In the genomic region with DNA sequence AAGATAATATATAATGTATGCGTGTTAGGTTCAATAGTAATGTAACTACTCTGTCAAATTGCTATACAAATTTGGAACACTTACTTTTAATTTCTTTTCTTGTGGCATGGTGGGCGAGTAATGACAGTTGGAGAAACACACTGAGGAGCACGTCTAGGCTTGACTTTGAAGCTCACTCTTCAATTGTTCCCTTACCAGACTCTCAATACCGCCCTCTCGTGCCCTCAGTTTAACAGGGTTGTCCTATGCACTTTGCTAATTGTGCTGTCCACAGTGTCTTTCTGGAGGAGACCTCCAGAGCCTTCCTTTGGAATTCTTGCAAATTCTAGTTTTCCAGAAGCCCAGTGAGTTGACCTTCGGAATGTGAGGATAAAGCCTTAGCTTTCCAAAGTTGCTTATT, we compare ENCODE assay signal across 12 cellular contexts.
DNase-seq lines count a peak whose midpoint lies in the region; ATAC-seq, FAIRE-seq and TF ChIP-seq lines count a peak whose summit lies in the region.
"Had no signal": no experiment of that assay in that cellular context is flagged by ENCODE, and none has a peak within 500 bp of the region (broad histone marks: within the 10 kb centered on the region; RNA-seq: fewer than 3 reads in every experiment).

No MANE protein-coding gene starts in this region.

- H3K27ac ChIP-seq in SU-DHL-6 (ENCODE audit: low read depth, low read length) = no peak overlapping the region

- H3K9me2 ChIP-seq in SU-DHL-6 (replicated peaks; ENCODE audit: insufficient read depth, low read length) = no peaks in the 10 kb centered on the region

- no peaks in the 10 kb centered on the region for H3F3A ChIP-seq in SU-DHL-6 (ENCODE audit: insufficient read depth)

- no peak for ATAC-seq in HG03520 (IDR thresholded peaks at IDR 0.05; ENCODE audit: unreplicated experiment)

- H3K27me3 ChIP-seq in SU-DHL-6 (ENCODE audit: low read length) = no peaks in the 10 kb centered on the region

- no peaks in the 10 kb centered on the region for H3K9me3 ChIP-seq in SU-DHL-6 (ENCODE audit: insufficient read depth, low read length)

- no peaks in the 10 kb centered on the region for H4K20me1 ChIP-seq in SU-DHL-6 (ENCODE audit: low read depth, low read length)

- DNase-seq in D341Med (ENCODE audit: low spot score) = peak; percentile 36
- peak in 67 of 76 experiments; percentile 3 to 82 (median 51) for DNase-seq in HUDEP-2 (lab: John Stamatoyannopoulos, UW; ENCODE audit: unreplicated experiment in 76 of 76)
- DNase-seq in islet precursor cell = peak; percentile 57
- no peak for DNase-seq in effector CD4-positive, alpha-beta T cell
- DNase-seq in GM12891 (ENCODE audit: insufficient read length, low spot score) = no peak
- DNase-seq in activated T-helper 1 cell treated with anti-CD3 and anti-CD28 coated beads, Interleukin-12 subunit alpha, Interleukin-12 subunit beta, Interleukin-2, Interleukin-4 antibody, amounts not matched to agents 30 ng/mL and 10 ng/mL and 1 ng/mL, durations not matched to agents 14 hours and 24 hours and 36 hours (ENCODE audit: low spot score) = no peak
- DNase-seq: activated CD4-positive, alpha-beta memory T cell treated with anti-CD3 and anti-CD28 coated beads, Interleukin-2, amount 10 ng/mL, durations not matched to agents 7 days and 5 days; hypothalamus; NK-92 treated with Interleukin-12 subunit alpha and Interleukin-12 subunit beta, amount 100 ng/mL, for 24 hours had no signal

- no peaks in the 10 kb centered on the region for H3K27me3 Mint-ChIP-seq in activated T-helper 1 cell treated with anti-CD3 and anti-CD28 coated beads, Interleukin-12 subunit alpha, Interleukin-12 subunit beta, Interleukin-2, Interleukin-4 antibody, amounts not matched to agents 30 ng/mL and 10 ng/mL and 1 ng/mL, durations not matched to agents 14 hours and 24 hours and 36 hours (ENCODE audit: insufficient read depth)

- H3K36me3 Mint-ChIP-seq in activated T-helper 1 cell treated with anti-CD3 and anti-CD28 coated beads, Interleukin-12 subunit alpha, Interleukin-12 subunit beta, Interleukin-2, Interleukin-4 antibody, amounts not matched to agents 30 ng/mL and 10 ng/mL and 1 ng/mL, durations not matched to agents 14 hours and 24 hours and 36 hours (ENCODE audit: low read depth) = no peaks in the 10 kb centered on the region

- no peak overlapping the region for H2AFZ ChIP-seq in SU-DHL-6 (ENCODE audit: low read depth, low read length, severe bottlenecking)

- TF ChIP-seq CTCF in SU-DHL-6 (IDR thresholded peaks at IDR 0.05; ENCODE audit: insufficient read depth, low read length, poor library complexity, severe bottlenecking) = peak; percentile 35

- H3K4me1 Mint-ChIP-seq in activated T-helper 1 cell treated with anti-CD3 and anti-CD28 coated beads, Interleukin-12 subunit alpha, Interleukin-12 subunit beta, Interleukin-2, Interleukin-4 antibody, amounts not matched to agents 30 ng/mL and 10 ng/mL and 1 ng/mL, durations not matched to agents 14 hours and 24 hours and 36 hours (ENCODE audit: low read depth) = no peaks in the 10 kb centered on the region
- H3K4me1 Mint-ChIP-seq: activated CD4-positive, alpha-beta memory T cell treated with anti-CD3 and anti-CD28 coated beads, Interleukin-2, amount 10 ng/mL, durations not matched to agents 7 days and 5 days had no signal

- no peaks in the 10 kb centered on the region for H3K36me3 ChIP-seq in SU-DHL-6 (ENCODE audit: low read length)

- no peak overlapping the region for H3K4me3 ChIP-seq in SU-DHL-6 (ENCODE audit: insufficient read depth, low read length, poor library complexity, severe bottlenecking)

- H3K27ac Mint-ChIP-seq in activated T-helper 1 cell treated with anti-CD3 and anti-CD28 coated beads, Interleukin-12 subunit alpha, Interleukin-12 subunit beta, Interleukin-2, Interleukin-4 antibody, amounts not matched to agents 30 ng/mL and 10 ng/mL and 1 ng/mL, durations not matched to agents 14 hours and 24 hours and 36 hours = no peak overlapping the region
- H3K27ac Mint-ChIP-seq: activated CD4-positive, alpha-beta memory T cell treated with anti-CD3 and anti-CD28 coated beads, Interleukin-2, amount 10 ng/mL, durations not matched to agents 7 days and 5 days had no signal

- TF ChIP-seq POLR2A in GM12891 (IDR thresholded peaks at IDR 0.05; ENCODE audit: low read depth, low read length) = no peak

- H3K4me3 Mint-ChIP-seq in activated T-helper 1 cell treated with anti-CD3 and anti-CD28 coated beads, Interleukin-12 subunit alpha, Interleukin-12 subunit beta, Interleukin-2, Interleukin-4 antibody, amounts not matched to agents 30 ng/mL and 10 ng/mL and 1 ng/mL, durations not matched to agents 14 hours and 24 hours and 36 hours = no peak overlapping the region
- H3K4me3 Mint-ChIP-seq: activated CD4-positive, alpha-beta memory T cell treated with anti-CD3 and anti-CD28 coated beads, Interleukin-2, amount 10 ng/mL, durations not matched to agents 7 days and 5 days had no signal

- H3K79me2 ChIP-seq in SU-DHL-6 (ENCODE audit: insufficient read depth, low read length) = no peaks in the 10 kb centered on the region

- H3K9ac ChIP-seq in SU-DHL-6 (ENCODE audit: low read length) = no peak overlapping the region

- intact Hi-C loops in activated T-helper 1 cell treated with anti-CD3 and anti-CD28 coated beads, Interleukin-12 subunit alpha, Interleukin-12 subunit beta, Interleukin-2, Interleukin-4 antibody, amounts not matched to agents 30 ng/mL and 10 ng/mL and 1 ng/mL, durations not matched to agents 14 hours and 24 hours and 36 hours (cut with micrococcal nuclease) = no loop called here

- FAIRE-seq in GM12891 (lab: Jason Lieb, UNC) = no peak
- FAIRE-seq: astrocyte had no signal

- H3K4me2 ChIP-seq in SU-DHL-6 (ENCODE audit: low read depth, low read length, poor library complexity, severe bottlenecking) = no peak overlapping the region

- H3K9me3 Mint-ChIP-seq in activated T-helper 1 cell treated with anti-CD3 and anti-CD28 coated beads, Interleukin-12 subunit alpha, Interleukin-12 subunit beta, Interleukin-2, Interleukin-4 antibody, amounts not matched to agents 30 ng/mL and 10 ng/mL and 1 ng/mL, durations not matched to agents 14 hours and 24 hours and 36 hours = no peaks in the 10 kb centered on the region
- H3K9me3 Mint-ChIP-seq: activated CD4-positive, alpha-beta memory T cell treated with anti-CD3 and anti-CD28 coated beads, Interleukin-2, amount 10 ng/mL, durations not matched to agents 7 days and 5 days had no signal

TF ChIP-seq in GM12891, 5 proteins besides CTCF, POLR2A, EP300 and RAD21:
- TF ChIP-seq TAF1 (IDR thresholded peaks at IDR 0.05; ENCODE audit: low read depth, low read length) (no peak), PAX5 (IDR thresholded peaks at IDR 0.05; ENCODE audit: insufficient read depth, low read length, severe bottlenecking) (no peak), SPI1 (IDR thresholded peaks at IDR 0.05; ENCODE audit: low read depth, low read length) (no peak), POLR2AphosphoS5 (IDR thresholded peaks at IDR 0.05; ENCODE audit: low read depth, low read length) (no peak), POU2F2 (IDR thresholded peaks at IDR 0.05; ENCODE audit: low read depth, low read length) (no peak)

Comparison
In these comparisons a context has a peak if more than half of its experiments do, and no peak if none do; other contexts are left out.
1. DNase-seq: peak in D341Med (single experiment), HUDEP-2 (67 of 76) and islet precursor cell (single experiment); none in effector CD4-positive, alpha-beta T cell (single experiment), GM12891 (single experiment) and activated T-helper 1 cell treated with anti-CD3 and anti-CD28 coated beads, Interleukin-12 subunit alpha, Interleukin-12 subunit beta, Interleukin-2, Interleukin-4 antibody, amounts not matched to agents 30 ng/mL and 10 ng/mL and 1 ng/mL, durations not matched to agents 14 hours and 24 hours and 36 hours (single experiment).